ENCODE assay signal across 1 cellular context in the genomic region with DNA sequence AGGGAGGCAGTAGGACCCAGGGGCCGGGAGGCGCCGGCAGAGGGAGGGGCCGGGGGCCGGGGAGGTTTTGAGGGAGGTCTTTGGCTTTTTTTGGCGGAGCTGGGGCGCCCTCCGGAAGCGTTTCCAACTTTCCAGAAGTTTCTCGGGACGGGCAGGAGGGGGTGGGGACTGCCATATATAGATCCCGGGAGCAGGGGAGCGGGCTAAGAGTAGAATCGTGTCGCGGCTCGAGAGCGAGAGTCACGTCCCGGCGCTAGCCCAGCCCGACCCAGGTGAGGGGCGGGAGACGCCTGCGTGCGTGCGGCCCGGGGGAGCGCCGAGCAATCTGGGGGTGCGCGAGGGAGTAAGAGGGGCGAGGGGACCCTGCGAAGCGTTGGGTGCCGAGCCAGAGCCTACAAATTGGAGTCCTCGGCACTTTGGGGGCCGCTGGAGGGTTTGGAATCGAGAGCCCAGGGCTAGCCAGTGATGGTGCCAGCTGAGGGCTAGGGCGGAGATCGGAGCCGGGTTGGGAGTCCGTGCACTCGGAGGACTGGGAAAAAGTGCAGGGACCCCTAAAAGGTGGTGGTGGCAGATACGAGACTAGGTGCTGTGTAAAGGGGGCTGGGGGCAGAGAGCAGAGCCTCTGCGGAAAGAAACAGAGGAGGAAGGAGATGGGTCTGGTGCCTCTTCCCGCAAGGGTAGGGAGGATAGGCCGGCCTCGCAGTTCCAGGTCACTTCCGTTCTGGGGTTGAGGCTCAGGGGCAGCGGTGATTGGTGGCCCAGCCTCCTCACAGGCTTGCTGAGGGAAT.
TF ChIP-seq lines count a peak whose summit lies in the region.

TSS of gene SERPINH1 (plus strand) at position 206 of the 788 bp plus-strand sequence. CDS start 4,097 bp downstream, outside the sequence.

TF ChIP-seq in WTC11, 78 proteins besides CTCF, POLR2A, EP300 and RAD21 (continued from another document):
- TF ChIP-seq, protein P1, sequence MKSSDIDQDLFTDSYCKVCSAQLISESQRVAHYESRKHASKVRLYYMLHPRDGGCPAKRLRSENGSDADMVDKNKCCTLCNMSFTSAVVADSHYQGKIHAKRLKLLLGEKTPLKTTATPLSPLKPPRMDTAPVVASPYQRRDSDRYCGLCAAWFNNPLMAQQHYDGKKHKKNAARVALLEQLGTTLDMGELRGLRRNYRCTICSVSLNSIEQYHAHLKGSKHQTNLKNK (CRISPR knock-in tag; IDR thresholded peaks at IDR 0.05) = no peak
- TF ChIP-seq SMAD4 (CRISPR knock-in tag; IDR thresholded peaks at IDR 0.05) = no peak
- peak; percentile 79; the same call in 1 of the 2 replicates for TF ChIP-seq ETV6 (CRISPR knock-in tag; IDR thresholded peaks at IDR 0.05)
- TF ChIP-seq FOXP4 (CRISPR knock-in tag; IDR thresholded peaks at IDR 0.05) = peak; percentile 73
- TF ChIP-seq NR1H2 (CRISPR knock-in tag; IDR thresholded peaks at IDR 0.05) = no peak
- TF ChIP-seq, protein P2, sequence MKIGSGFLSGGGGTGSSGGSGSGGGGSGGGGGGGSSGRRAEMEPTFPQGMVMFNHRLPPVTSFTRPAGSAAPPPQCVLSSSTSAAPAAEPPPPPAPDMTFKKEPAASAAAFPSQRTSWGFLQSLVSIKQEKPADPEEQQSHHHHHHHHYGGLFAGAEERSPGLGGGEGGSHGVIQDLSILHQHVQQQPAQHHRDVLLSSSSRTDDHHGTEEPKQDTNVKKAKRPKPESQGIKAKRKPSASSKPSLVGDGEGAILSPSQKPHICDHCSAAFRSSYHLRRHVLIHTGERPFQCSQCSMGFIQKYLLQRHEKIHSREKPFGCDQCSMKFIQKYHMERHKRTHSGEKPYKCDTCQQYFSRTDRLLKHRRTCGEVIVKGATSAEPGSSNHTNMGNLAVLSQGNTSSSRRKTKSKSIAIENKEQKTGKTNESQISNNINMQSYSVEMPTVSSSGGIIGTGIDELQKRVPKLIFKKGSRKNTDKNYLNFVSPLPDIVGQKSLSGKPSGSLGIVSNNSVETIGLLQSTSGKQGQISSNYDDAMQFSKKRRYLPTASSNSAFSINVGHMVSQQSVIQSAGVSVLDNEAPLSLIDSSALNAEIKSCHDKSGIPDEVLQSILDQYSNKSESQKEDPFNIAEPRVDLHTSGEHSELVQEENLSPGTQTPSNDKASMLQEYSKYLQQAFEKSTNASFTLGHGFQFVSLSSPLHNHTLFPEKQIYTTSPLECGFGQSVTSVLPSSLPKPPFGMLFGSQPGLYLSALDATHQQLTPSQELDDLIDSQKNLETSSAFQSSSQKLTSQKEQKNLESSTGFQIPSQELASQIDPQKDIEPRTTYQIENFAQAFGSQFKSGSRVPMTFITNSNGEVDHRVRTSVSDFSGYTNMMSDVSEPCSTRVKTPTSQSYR (CRISPR knock-in tag; IDR thresholded peaks at IDR 0.05) = 0 out of 2 replicates have a peak, but pooled peaks have one; percentile 18
- TF ChIP-seq, protein P3, sequence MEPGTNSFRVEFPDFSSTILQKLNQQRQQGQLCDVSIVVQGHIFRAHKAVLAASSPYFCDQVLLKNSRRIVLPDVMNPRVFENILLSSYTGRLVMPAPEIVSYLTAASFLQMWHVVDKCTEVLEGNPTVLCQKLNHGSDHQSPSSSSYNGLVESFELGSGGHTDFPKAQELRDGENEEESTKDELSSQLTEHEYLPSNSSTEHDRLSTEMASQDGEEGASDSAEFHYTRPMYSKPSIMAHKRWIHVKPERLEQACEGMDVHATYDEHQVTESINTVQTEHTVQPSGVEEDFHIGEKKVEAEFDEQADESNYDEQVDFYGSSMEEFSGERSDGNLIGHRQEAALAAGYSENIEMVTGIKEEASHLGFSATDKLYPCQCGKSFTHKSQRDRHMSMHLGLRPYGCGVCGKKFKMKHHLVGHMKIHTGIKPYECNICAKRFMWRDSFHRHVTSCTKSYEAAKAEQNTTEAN (CRISPR knock-in tag; IDR thresholded peaks at IDR 0.05) = 0 out of 2 replicates have a peak, but pooled peaks have one; percentile 68
- TF ChIP-seq FOXJ3 (CRISPR knock-in tag; IDR thresholded peaks at IDR 0.05; ENCODE audit: borderline replicate concordance) = 0 out of 2 replicates have a peak, but pooled peaks have one; percentile 32
- TF ChIP-seq, protein P4, sequence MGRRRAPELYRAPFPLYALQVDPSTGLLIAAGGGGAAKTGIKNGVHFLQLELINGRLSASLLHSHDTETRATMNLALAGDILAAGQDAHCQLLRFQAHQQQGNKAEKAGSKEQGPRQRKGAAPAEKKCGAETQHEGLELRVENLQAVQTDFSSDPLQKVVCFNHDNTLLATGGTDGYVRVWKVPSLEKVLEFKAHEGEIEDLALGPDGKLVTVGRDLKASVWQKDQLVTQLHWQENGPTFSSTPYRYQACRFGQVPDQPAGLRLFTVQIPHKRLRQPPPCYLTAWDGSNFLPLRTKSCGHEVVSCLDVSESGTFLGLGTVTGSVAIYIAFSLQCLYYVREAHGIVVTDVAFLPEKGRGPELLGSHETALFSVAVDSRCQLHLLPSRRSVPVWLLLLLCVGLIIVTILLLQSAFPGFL (CRISPR knock-in tag; IDR thresholded peaks at IDR 0.05; ENCODE audit: borderline replicate concordance) = no peak
- no peak for TF ChIP-seq CBFB (CRISPR knock-in tag; IDR thresholded peaks at IDR 0.05; ENCODE audit: low read depth)
- no peak for TF ChIP-seq ELF4 (CRISPR knock-in tag; IDR thresholded peaks at IDR 0.05; ENCODE audit: low read depth)
- peak; percentile 42; the same call in 1 of the 2 replicates for TF ChIP-seq CREB1 (CRISPR knock-in tag; IDR thresholded peaks at IDR 0.05)
- TF ChIP-seq FOXP1 (CRISPR knock-in tag; IDR thresholded peaks at IDR 0.05; ENCODE audit: borderline replicate concordance) = peak; percentile 75
- no peak for TF ChIP-seq GABPB1 (CRISPR knock-in tag; IDR thresholded peaks at IDR 0.05)
- TF ChIP-seq, protein P5, sequence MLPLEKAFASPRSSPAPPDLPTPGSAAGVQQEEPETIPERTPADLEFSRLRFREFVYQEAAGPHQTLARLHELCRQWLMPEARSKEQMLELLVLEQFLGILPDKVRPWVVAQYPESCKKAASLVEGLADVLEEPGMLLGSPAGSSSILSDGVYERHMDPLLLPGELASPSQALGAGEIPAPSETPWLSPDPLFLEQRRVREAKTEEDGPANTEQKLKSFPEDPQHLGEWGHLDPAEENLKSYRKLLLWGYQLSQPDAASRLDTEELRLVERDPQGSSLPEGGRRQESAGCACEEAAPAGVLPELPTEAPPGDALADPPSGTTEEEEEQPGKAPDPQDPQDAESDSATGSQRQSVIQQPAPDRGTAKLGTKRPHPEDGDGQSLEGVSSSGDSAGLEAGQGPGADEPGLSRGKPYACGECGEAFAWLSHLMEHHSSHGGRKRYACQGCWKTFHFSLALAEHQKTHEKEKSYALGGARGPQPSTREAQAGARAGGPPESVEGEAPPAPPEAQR (CRISPR knock-in tag; IDR thresholded peaks at IDR 0.05) = no peak
- no peak for TF ChIP-seq GTF2I (CRISPR knock-in tag; conservative IDR thresholded peaks at IDR 0.05)
- no peak for TF ChIP-seq ZNF425 (CRISPR knock-in tag; conservative IDR thresholded peaks at IDR 0.05)
- TF ChIP-seq ZNF232 (CRISPR knock-in tag; IDR thresholded peaks at IDR 0.05) = no peak
- TF ChIP-seq ZNF317 (CRISPR knock-in tag; IDR thresholded peaks at IDR 0.05; ENCODE audit: borderline replicate concordance, low read depth) = no peak; the same call in 1 of the 2 replicates
- TF ChIP-seq E2F4 (CRISPR knock-in tag; IDR thresholded peaks at IDR 0.05; ENCODE audit: borderline replicate concordance, low read depth) = no peak; the same call in 1 of the 2 replicates
- TF ChIP-seq, protein P6, sequence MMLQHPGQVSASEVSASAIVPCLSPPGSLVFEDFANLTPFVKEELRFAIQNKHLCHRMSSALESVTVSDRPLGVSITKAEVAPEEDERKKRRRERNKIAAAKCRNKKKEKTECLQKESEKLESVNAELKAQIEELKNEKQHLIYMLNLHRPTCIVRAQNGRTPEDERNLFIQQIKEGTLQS (CRISPR knock-in tag; conservative IDR thresholded peaks at IDR 0.05) = no peak
- TF ChIP-seq ZNF396 (CRISPR knock-in tag; IDR thresholded peaks at IDR 0.05; ENCODE audit: borderline replicate concordance) = no peak
- TF ChIP-seq ZNF671 (CRISPR knock-in tag; IDR thresholded peaks at IDR 0.05) = no peak
- no peak for TF ChIP-seq CDX4 (CRISPR knock-in tag; IDR thresholded peaks at IDR 0.05; ENCODE audit: borderline replicate concordance)
- peak; percentile 37; the same call in 1 of the 2 replicates for TF ChIP-seq SP1 (CRISPR knock-in tag; conservative IDR thresholded peaks at IDR 0.05)
